In the genomic region with DNA sequence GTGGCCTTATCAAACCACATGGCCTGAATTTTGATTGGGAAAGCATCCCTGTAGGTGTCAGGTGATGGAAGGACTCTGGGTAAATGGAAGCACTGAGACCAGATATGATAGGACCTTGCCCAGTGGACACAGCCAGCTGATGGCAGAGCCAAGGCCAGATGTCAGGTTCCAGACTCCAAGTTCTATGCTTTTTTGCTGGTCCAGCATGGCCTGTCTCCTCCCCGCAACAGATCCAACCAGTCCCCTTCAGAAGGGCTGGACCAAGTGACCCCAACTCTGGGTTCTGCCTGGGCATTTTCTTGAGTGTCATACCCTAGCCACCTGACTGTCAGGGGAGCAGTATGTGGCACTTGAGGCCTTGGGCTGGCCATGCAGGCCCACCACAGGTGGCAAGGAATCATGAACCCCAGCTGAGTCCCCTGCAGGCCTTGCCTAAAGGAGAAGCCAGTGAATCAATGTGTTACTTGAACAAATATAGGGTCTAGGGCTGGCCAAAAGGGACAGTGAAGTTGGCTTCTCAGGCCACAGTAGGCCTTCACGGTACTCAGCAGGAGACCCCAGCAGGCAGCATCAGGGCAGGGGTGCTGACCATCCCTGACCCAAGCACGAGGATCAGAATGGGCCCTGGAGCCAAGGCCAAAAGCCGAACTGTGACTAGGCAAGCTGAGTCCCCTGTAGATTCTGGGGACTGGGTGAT, we compare ENCODE assay signal across 14 cellular contexts. TPM values are rescaled to one million over a fixed set of nuclear protein-coding genes. Genes with fewer than 3 reads are reported as not detected.
DNase-seq lines count a peak whose midpoint lies in the region; ATAC-seq and TF ChIP-seq lines count a peak whose summit lies in the region.
"Had no signal": no experiment of that assay in that cellular context is flagged by ENCODE, and none has a peak within 500 bp of the region (broad histone marks: within the 10 kb centered on the region; RNA-seq: fewer than 3 reads in every experiment).

No MANE protein-coding gene starts in this region.

- peaks cover 3% of the 10 kb centered on the region for H3K27me3 Mint-ChIP-seq in osteocyte (ENCODE audit: unreplicated experiment)

- ATAC-seq in left cardiac atrium (no peak), gastroesophageal sphincter (no peak)

- 98 to 100% methylated on average over 3 to 4 of the region's 4 CpGs for WGBS in thyroid gland, 2 donors
- 85% methylated on average over 4 of the region's 4 CpGs; no CpG with 5 or more reads in 1 of the 2 donors for WGBS in gastroesophageal sphincter (ENCODE audit: low coverage in 1 of 2), 2 donors

- no peak for TF ChIP-seq POLR2A in thyroid gland (IDR thresholded peaks at IDR 0.05)
- no peak for TF ChIP-seq POLR2A in gastroesophageal sphincter (IDR thresholded peaks at IDR 0.05)

- TF ChIP-seq EP300 in gastroesophageal sphincter (IDR thresholded peaks at IDR 0.05) = no peak

- H3K4me3 Mint-ChIP-seq in osteocyte (ENCODE audit: unreplicated experiment) = no peak overlapping the region

- DNase-seq in cardiac septum (ENCODE audit: low spot score) (peak; percentile 54), left cardiac atrium (no peak), colonic mucosa (peak; percentile 7), osteocyte (ENCODE audit: extremely low spot score, unreplicated experiment) (peak; percentile 67), tibial artery (peak; percentile 7 to 33), GM03348 (ENCODE audit: low spot score) (no peak), thyroid gland (no peak)
- DNase-seq: AML-193, DMS53, IMR-90, NCI-H1417 treated with DMSO at 0.1 percent for 48 hours, NCI-H2029, NCI-H510A treated with DMSO at 0.1 percent for 48 hours had no signal

- H3K27ac ChIP-seq in colonic mucosa (no peak overlapping the region), tibial artery (no peak overlapping the region), thyroid gland (peak overlapping the region in 1 of 3 donors; percentile 7), gastroesophageal sphincter (no peak overlapping the region)

- H3K36me3 ChIP-seq in colonic mucosa (no peaks in the 10 kb centered on the region), tibial artery (no peaks in the 10 kb centered on the region), thyroid gland (no peaks in the 10 kb centered on the region), gastroesophageal sphincter (peaks cover 0 to 8% of the 10 kb centered on the region in 2 donors)

- peaks cover 3% of the 10 kb centered on the region for H3K36me3 Mint-ChIP-seq in osteocyte (ENCODE audit: unreplicated experiment)

- H3K4me3 ChIP-seq in colonic mucosa (no peak overlapping the region), tibial artery (no peak overlapping the region), thyroid gland (replicated peaks in 1 of 3) (no peak overlapping the region), gastroesophageal sphincter (no peak overlapping the region)

- intact Hi-C loops in cardiac septum (cut with DNase I) = no loop called here
- intact Hi-C loops in left cardiac atrium (cut with DNase I) = loop anchor here in 1 of 2 donors (10.0 kb wide), 1 partner anchor 108 kb away; no protein-coding TSS in a partner anchor
- intact Hi-C loops in colonic mucosa (cut with DNase I) = no loop called here
- intact Hi-C loops in tibial artery (cut with DNase I; ENCODE audit: low total_unique reads) = no loop called here
- intact Hi-C loops in thyroid gland (cut with DNase I) = no loop called here

- H3K9me3 ChIP-seq in colonic mucosa = no peaks in the 10 kb centered on the region
- H3K9me3 ChIP-seq in tibial artery = no peaks in the 10 kb centered on the region
- H3K9me3 ChIP-seq in thyroid gland = no peaks in the 10 kb centered on the region
- H3K9me3 ChIP-seq in gastroesophageal sphincter = no peaks in the 10 kb centered on the region

- H3K27me3 ChIP-seq in colonic mucosa (no peaks in the 10 kb centered on the region), tibial artery (no peaks in the 10 kb centered on the region), thyroid gland (no peaks in the 10 kb centered on the region), gastroesophageal sphincter (no peaks in the 10 kb centered on the region)

- TF ChIP-seq CTCF in colonic mucosa (IDR thresholded peaks at IDR 0.05) = no peak
- TF ChIP-seq CTCF in osteocyte (IDR thresholded peaks at IDR 0.05) = no peak
- no peak for TF ChIP-seq CTCF in tibial artery (IDR thresholded peaks at IDR 0.05)
- no peak for TF ChIP-seq CTCF in thyroid gland (IDR thresholded peaks at IDR 0.05)
- no peak for TF ChIP-seq CTCF in gastroesophageal sphincter (IDR thresholded peaks at IDR 0.05)

- no peak overlapping the region for H3K27ac Mint-ChIP-seq in osteocyte (ENCODE audit: unreplicated experiment)

- no peaks in the 10 kb centered on the region for H3K9me3 Mint-ChIP-seq in osteocyte (ENCODE audit: unreplicated experiment)

- H3K4me1 Mint-ChIP-seq in osteocyte (ENCODE audit: unreplicated experiment) = peaks cover 10% of the 10 kb centered on the region

- H3K9ac ChIP-seq in colonic mucosa (ENCODE audit: low read depth in 2 of 2, low read length in 2 of 2) = no peak overlapping the region

- H3K4me1 ChIP-seq in colonic mucosa (no peaks in the 10 kb centered on the region), tibial artery (peaks cover 0 to 11% (median 0%) of the 10 kb centered on the region in 4 donors), thyroid gland (peaks cover 14 to 24% of the 10 kb centered on the region in 2 donors), gastroesophageal sphincter (peaks cover 0 to 33% (median 9%) of the 10 kb centered on the region in 3 donors)

RNA-seq across cellular contexts. Expression of a gene that starts 27.1 kb away (rescaled TPM):
- total RNA-seq in cardiac septum = 0.57 TPM
- total RNA-seq in left cardiac atrium = under 1 TPM; 0.59 to 0.81 TPM
- total RNA-seq in colonic mucosa = 1 to 10 TPM in 1 of 2 donors, under 1 TPM in 1; 0.77 to 1.5 TPM
- 3.4 and 3.9 TPM in 2 replicates for total RNA-seq in osteocyte
- 1 to 10 TPM; 2.0 to 4.1 (median 3.2) TPM for total RNA-seq in thyroid gland
- total RNA-seq in gastroesophageal sphincter = 1 to 10 TPM in 3 of 4 donors, under 1 TPM in 1; 0.52 to 3.3 (median 1.4) TPM

Comparison
In these comparisons a context has a peak if more than half of its experiments do, and no peak if none do; other contexts are left out.
1. DNase-seq: peak in cardiac septum (single experiment), colonic mucosa (single experiment), osteocyte (single experiment) and tibial artery (2 of 2); none in left cardiac atrium (single experiment), GM03348 (single experiment) and thyroid gland (0 of 2).